In genomic region chr1:56374026-56374974, GRCh38 we compare ENCODE assay signal across 15 cellular contexts.
DNase-seq lines count a peak whose midpoint lies in the region; ATAC-seq and TF ChIP-seq lines count a peak whose summit lies in the region.
"Had no signal": no experiment of that assay in that cellular context is flagged by ENCODE, and none has a peak within 500 bp of the region (broad histone marks: within the 10 kb centered on the region; RNA-seq: fewer than 3 reads in every experiment).

No MANE protein-coding gene starts in this region.

- H3K4me1 ChIP-seq in fibroblast of lung (ENCODE audit: control insufficient read depth, extremely low read depth, insufficient read depth, low read length) = peaks cover 7% of the 10 kb centered on the region
- H3K4me1 ChIP-seq in psoas muscle = peaks cover 56% of the 10 kb centered on the region

- ATAC-seq in psoas muscle (peak; percentile 34 to 76 (median 71)), GM21723 (IDR thresholded peaks at IDR 0.05; ENCODE audit: unreplicated experiment) (no peak)
- ATAC-seq: activated T-cell treated with anti-CD3 and anti-CD28 coated beads, Interleukin-2, amount 50 U/mL, for 72 hours; gastroesophageal sphincter had no signal

- intact Hi-C loops in psoas muscle (cut with DNase I) = loop anchor here (1.0 to 10.0 kb wide), 2 partner anchors 18 to 179 kb away; no protein-coding TSS in a partner anchor

- in situ Hi-C loops in GM13977 (cut with MboI; ENCODE audit: low pct_unique_long_range_greater_than_20kb, low sequenced_read_pairs, unreplicated experiment) = no loop called here

- H3K4me3 ChIP-seq in fibroblast of lung (replicated peaks in 1 of 4; ENCODE audit: control extremely low read depth in 1 of 4, insufficient read depth in 1 of 4, low read depth in 3 of 4, low read length in 4 of 4) (no peak overlapping the region), psoas muscle (peak overlapping the region; percentile 50)
- H3K4me3 ChIP-seq: gastroesophageal sphincter, skin epidermis had no signal

- H2AFZ ChIP-seq in fibroblast of lung (ENCODE audit: low read length) = no peak overlapping the region

- no peak overlapping the region for H3K9ac ChIP-seq in fibroblast of lung (ENCODE audit: insufficient read depth, low read length)

- 7 to 8% (median 8%) methylated on average over 14 of the region's 14 CpGs for WGBS in psoas muscle, 3 donors

- no peaks in the 10 kb centered on the region for H4K20me1 ChIP-seq in fibroblast of lung (ENCODE audit: control insufficient read depth, extremely low read depth, insufficient read depth, low read length)

- H3K9me3 ChIP-seq in fibroblast of lung (ENCODE audit: control insufficient read depth, insufficient read depth, low read depth, low read length) = no peaks in the 10 kb centered on the region
- H3K9me3 ChIP-seq in psoas muscle = no peaks in the 10 kb centered on the region
- H3K9me3 ChIP-seq: gastroesophageal sphincter had no signal

- no peaks in the 10 kb centered on the region for H3K79me2 ChIP-seq in fibroblast of lung (ENCODE audit: control insufficient read depth, insufficient read depth, low read length)

- no peaks in the 10 kb centered on the region for H3K36me3 ChIP-seq in fibroblast of lung (ENCODE audit: control insufficient read depth, insufficient read depth, low read length)
- H3K36me3 ChIP-seq in psoas muscle (ENCODE audit: insufficient read depth in 1 of 2, low read depth in 1 of 2) = no peaks in the 10 kb centered on the region
- H3K36me3 ChIP-seq: gastroesophageal sphincter had no signal

- H3K4me2 ChIP-seq in fibroblast of lung (ENCODE audit: extremely low read depth, insufficient read depth, low read length) = peak overlapping the region; percentile 6

- TF ChIP-seq CTCF in fibroblast of lung (conservative IDR thresholded peaks at IDR 0.05 in 1 of 2, IDR thresholded peaks at IDR 0.05 in 1 of 2; ENCODE audit: low read depth in 1 of 2, low read length in 2 of 2) (no peak), psoas muscle (IDR thresholded peaks at IDR 0.05) (no peak), GM13977 (IDR thresholded peaks at IDR 0.05; ENCODE audit: extremely low read depth, insufficient read depth, missing control alignments) (no peak)

- H3K27ac ChIP-seq in fibroblast of lung (ENCODE audit: insufficient read depth, low read length) (no peak overlapping the region), psoas muscle (peak overlapping the region; percentile 86)
- H3K27ac ChIP-seq: skin epidermis had no signal

- H3K27me3 ChIP-seq in fibroblast of lung (ENCODE audit: control insufficient read depth, insufficient read depth, low read length) = no peaks in the 10 kb centered on the region
- no peaks in the 10 kb centered on the region for H3K27me3 ChIP-seq in psoas muscle (ENCODE audit: insufficient read depth in 3 of 3, low read length in 2 of 3)
- H3K27me3 ChIP-seq: gastroesophageal sphincter had no signal

- DNase-seq in GM04503 (ENCODE audit: low read depth) = peak; percentile 42
- DNase-seq in NCI-H524 treated with DMSO at 0.1 percent for 48 hours (lab: John Stamatoyannopoulos, UW) = peak; percentile 87
- peak; percentile 30 to 72 for DNase-seq in fibroblast of lung (ENCODE audit: low read depth in 2 of 2)
- DNase-seq in psoas muscle = peak; percentile 40 to 69
- no peak for DNase-seq in activated T-cell treated with anti-CD3 and anti-CD28 coated beads, Interleukin-2, amount 50 U/mL, for 1 hour
- no peak for DNase-seq in GM13977 (ENCODE audit: low spot score)
- no peak for DNase-seq in dermis blood vessel endothelial cell
- DNase-seq: activated T-cell treated with anti-CD3 and anti-CD28 coated beads, Interleukin-2, amount 50 U/mL, for 72 hours; cerebellar nuclear complex; DMS153; Kasumi-1; stimulated activated CD8-positive, alpha-beta memory T cell treated with anti-CD3 and anti-CD28 coated beads, Interleukin-4, amount 100 ng/mL, for 48 hours had no signal

Comparison
In these comparisons a context has a peak if more than half of its experiments do, and no peak if none do; other contexts are left out.
1. DNase-seq: peak in GM04503 (single experiment), NCI-H524 treated with DMSO at 0.1 percent for 48 hours (single experiment), fibroblast of lung (2 of 2) and psoas muscle (2 of 2); none in activated T-cell treated with anti-CD3 and anti-CD28 coated beads, Interleukin-2, amount 50 U/mL, for 1 hour (single experiment), GM13977 (single experiment) and dermis blood vessel endothelial cell (single experiment).